ENCODE assay signal across 1 cellular context in the genomic region with DNA sequence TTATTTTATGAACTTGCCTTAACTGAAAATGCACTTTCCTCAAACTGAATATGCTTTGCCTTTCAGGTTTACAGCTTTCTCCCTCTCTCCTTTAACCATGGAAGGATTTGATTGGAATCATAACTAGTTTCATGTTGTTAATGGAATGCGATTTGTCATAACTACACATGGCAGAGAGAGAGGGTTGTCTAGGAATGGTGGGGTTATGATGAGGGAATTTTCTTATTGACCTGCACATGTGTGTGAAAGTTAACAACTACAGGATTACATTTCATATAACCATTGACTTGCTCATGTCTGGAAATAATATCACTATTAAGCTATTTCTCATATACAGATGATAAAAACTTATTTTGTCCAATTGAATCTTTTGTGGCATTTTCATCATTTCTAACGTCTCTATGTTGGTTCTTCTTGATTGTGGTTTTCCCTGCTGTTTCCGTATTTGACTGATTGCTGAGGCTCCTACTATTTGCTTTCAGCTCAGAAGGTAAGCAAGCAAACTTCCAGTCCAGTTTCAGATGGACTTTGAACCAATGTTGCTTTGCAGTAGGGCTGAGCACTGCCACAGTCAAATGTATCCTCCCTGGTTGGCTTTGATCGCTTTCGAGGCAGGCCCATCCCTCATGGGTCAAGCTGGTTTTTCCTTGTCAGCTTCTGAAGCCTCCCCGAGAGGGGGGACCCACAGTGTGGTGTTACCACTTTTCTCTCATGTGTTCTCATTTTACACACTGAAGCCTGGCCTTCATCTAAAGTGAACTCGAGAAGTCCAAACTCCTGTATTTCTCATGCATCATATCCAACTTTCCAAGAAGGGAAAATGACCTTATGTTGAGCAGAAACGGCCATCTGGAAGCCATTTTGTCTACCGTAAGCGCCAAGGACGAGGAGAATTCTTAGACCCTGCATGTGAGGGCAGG.
TF ChIP-seq lines count a peak whose summit lies in the region.

No MANE protein-coding gene starts in this region.

TF ChIP-seq in SK-N-SH treated with all-trans-retinoic acid at 6 μM for 48 hours, 23 proteins besides CTCF, POLR2A, EP300 and RAD21 (continued from another document):
- TF ChIP-seq ZNF565 (CRISPR knock-in tag; conservative IDR thresholded peaks at IDR 0.05; ENCODE audit: low read depth) (no peak), ZNF8 (CRISPR knock-in tag; IDR thresholded peaks at IDR 0.05) (no peak)
- TF ChIP-seq, protein P1, sequence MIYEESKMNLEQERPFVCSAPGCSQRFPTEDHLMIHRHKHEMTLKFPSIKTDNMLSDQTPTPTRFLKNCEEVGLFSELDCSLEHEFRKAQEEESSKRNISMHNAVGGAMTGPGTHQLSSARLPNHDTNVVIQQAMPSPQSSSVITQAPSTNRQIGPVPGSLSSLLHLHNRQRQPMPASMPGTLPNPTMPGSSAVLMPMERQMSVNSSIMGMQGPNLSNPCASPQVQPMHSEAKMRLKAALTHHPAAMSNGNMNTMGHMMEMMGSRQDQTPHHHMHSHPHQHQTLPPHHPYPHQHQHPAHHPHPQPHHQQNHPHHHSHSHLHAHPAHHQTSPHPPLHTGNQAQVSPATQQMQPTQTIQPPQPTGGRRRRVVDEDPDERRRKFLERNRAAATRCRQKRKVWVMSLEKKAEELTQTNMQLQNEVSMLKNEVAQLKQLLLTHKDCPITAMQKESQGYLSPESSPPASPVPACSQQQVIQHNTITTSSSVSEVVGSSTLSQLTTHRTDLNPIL (CRISPR knock-in tag; IDR thresholded peaks at IDR 0.05; ENCODE audit: low read depth) = no peak
- TF ChIP-seq, protein P2, sequence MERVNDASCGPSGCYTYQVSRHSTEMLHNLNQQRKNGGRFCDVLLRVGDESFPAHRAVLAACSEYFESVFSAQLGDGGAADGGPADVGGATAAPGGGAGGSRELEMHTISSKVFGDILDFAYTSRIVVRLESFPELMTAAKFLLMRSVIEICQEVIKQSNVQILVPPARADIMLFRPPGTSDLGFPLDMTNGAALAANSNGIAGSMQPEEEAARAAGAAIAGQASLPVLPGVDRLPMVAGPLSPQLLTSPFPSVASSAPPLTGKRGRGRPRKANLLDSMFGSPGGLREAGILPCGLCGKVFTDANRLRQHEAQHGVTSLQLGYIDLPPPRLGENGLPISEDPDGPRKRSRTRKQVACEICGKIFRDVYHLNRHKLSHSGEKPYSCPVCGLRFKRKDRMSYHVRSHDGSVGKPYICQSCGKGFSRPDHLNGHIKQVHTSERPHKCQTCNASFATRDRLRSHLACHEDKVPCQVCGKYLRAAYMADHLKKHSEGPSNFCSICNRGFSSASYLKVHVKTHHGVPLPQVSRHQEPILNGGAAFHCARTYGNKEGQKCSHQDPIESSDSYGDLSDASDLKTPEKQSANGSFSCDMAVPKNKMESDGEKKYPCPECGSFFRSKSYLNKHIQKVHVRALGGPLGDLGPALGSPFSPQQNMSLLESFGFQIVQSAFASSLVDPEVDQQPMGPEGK (CRISPR knock-in tag; IDR thresholded peaks at IDR 0.05; ENCODE audit: borderline replicate concordance) = no peak
TF ChIP-seq in SK-N-SH treated with all-trans-retinoic acid at 6 μM for 48 hours: peak in this region for 0.
